Comparison of ENCODE assay signal across 1 cellular context in the genomic region with DNA sequence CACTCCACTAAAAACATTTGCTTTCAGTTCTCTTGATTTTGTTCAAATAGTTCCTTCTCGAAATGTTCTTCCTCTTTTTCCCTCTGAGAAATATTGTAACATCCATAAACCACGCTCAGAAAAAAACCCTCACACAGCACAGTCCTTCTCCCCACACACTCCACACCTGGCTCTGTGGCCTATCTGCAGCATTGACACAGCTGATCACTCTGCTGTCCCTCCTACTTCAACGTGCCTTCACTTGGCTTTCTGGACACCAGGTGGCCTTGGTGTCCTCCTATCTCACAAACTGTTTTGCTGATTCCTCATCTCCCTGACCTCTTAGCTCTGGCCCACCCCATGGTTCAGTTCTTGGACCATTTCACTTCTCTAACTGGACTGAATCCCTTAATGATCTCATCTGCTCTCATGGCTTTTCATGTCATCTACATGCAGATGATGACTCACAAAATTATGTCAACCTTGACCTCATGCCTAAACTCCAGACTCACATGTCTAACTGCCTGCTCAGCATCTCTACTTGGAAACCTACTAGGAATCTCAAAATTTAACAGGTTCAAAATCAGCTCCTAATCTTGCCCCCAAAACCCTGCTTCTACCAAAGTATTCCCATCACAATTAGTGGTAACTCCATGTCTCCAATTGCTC.
TF ChIP-seq lines count a peak whose summit lies in the region.

No MANE protein-coding gene starts in this region.

TF ChIP-seq in HEK293, 187 proteins besides CTCF, POLR2A, EP300 and RAD21 (continued from another document):
- TF ChIP-seq, protein P1, sequence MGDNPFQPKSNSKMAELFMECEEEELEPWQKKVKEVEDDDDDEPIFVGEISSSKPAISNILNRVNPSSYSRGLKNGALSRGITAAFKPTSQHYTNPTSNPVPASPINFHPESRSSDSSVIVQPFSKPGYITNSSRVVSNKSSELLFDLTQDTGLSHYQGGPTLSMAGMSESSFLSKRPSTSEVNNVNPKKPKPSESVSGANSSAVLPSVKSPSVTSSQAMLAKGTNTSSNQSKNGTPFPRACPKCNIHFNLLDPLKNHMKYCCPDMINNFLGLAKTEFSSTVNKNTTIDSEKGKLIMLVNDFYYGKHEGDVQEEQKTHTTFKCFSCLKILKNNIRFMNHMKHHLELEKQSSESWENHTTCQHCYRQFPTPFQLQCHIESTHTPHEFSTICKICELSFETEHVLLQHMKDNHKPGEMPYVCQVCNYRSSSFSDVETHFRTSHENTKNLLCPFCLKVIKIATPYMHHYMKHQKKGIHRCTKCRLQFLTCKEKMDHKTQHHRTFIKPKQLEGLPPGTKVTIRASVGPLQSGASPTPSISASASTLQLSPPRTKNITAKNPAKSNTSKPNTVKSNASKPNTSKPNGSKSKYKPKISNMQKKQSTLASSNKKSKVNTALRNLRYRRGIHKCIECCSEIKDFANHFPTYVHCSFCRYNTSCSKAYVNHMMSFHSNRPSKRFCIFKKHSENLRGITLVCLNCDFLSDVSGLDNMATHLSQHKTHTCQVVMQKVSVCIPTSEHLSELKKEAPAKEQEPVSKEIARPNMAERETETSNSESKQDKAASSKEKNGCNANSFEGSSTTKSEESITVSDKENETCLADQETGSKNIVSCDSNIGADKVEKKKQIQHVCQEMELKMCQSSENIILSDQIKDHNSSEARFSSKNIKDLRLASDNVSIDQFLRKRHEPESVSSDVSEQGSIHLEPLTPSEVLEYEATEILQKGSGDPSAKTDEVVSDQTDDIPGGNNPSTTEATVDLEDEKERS (tag by site-specific recombination; IDR thresholded peaks at IDR 0.05) = no peak
